28 cellular contexts compared by ENCODE assay signal in genomic region chr18:58124475-58124874, GRCh38.
"Had no signal": no experiment of that assay in that cellular context is flagged by ENCODE, and none has a peak within 500 bp of the region (broad histone marks: within the 10 kb centered on the region; RNA-seq: fewer than 3 reads in every experiment).

No MANE protein-coding gene starts in this region.

- H3K4me3 Mint-ChIP-seq: activated CD4-positive, alpha-beta memory T cell treated with anti-CD3 and anti-CD28 coated beads, Interleukin-2, amount 10 ng/mL, durations not matched to agents 7 days and 5 days; activated CD4-positive, alpha-beta T cell treated with anti-CD3 and anti-CD28 coated beads for 36 hours; activated naive CD8-positive, alpha-beta T cell treated with anti-CD3 and anti-CD28 coated beads for 36 hours; T-helper 2 cell treated with Interferon-gamma antibody and Interleukin-4, amounts not matched to agents 5 μg/mL and 100 μg/mL, for 36 hours had no signal

- H3K36me3 ChIP-seq: adrenal gland, MG63, SJCRH30 had no signal

- H3K36me3 Mint-ChIP-seq: activated naive CD8-positive, alpha-beta T cell treated with anti-CD3 and anti-CD28 coated beads for 36 hours had no signal

- H3K4me1 Mint-ChIP-seq: activated CD4-positive, alpha-beta T cell treated with anti-CD3 and anti-CD28 coated beads for 36 hours had no signal

- H3K9me3 ChIP-seq: adrenal gland, body of pancreas, MG63, SJCRH30 had no signal

- H3K4me3 ChIP-seq: adrenal gland, body of pancreas, MG63, SJCRH30, SK-N-MC had no signal

- H3K27ac Mint-ChIP-seq: activated CD4-positive, alpha-beta memory T cell treated with anti-CD3 and anti-CD28 coated beads, Interleukin-2, amount 10 ng/mL, durations not matched to agents 7 days and 5 days; activated CD4-positive, alpha-beta T cell treated with anti-CD3 and anti-CD28 coated beads for 36 hours; activated naive CD8-positive, alpha-beta T cell treated with anti-CD3 and anti-CD28 coated beads for 36 hours; T-helper 2 cell treated with Interferon-gamma antibody and Interleukin-4, amounts not matched to agents 5 μg/mL and 100 μg/mL, for 36 hours had no signal

- H3K27me3 ChIP-seq: adrenal gland, body of pancreas, MG63, SJCRH30 had no signal

- H3K9me3 Mint-ChIP-seq: activated CD4-positive, alpha-beta memory T cell treated with anti-CD3 and anti-CD28 coated beads, Interleukin-2, amount 10 ng/mL, durations not matched to agents 7 days and 5 days; activated naive CD8-positive, alpha-beta T cell treated with anti-CD3 and anti-CD28 coated beads for 36 hours; T-helper 2 cell treated with Interferon-gamma antibody and Interleukin-4, amounts not matched to agents 5 μg/mL and 100 μg/mL, for 36 hours had no signal

- DNase-seq: activated CD4-positive, alpha-beta memory T cell treated with anti-CD3 and anti-CD28 coated beads, Interleukin-2, amount 10 ng/mL, durations not matched to agents 7 days and 5 days; activated CD4-positive, alpha-beta T cell treated with anti-CD3 and anti-CD28 coated beads for 36 hours; activated CD8-positive, alpha-beta memory T cell treated with anti-CD3 and anti-CD28 coated beads, Interleukin-2, amount 50 U/mL, for 4 hours; activated effector memory CD4-positive, alpha-beta T cell treated with anti-CD3 and anti-CD28 coated beads, Interleukin-2, amount 50 U/mL, for 16 hours; activated naive CD4-positive, alpha-beta T cell; activated naive CD4-positive, alpha-beta T cell treated with anti-CD3 and anti-CD28 coated beads, Interleukin-2, amount 50 U/mL, for 16 hours; activated naive CD8-positive, alpha-beta T cell treated with anti-CD3 and anti-CD28 coated beads for 36 hours; activated T-cell treated with anti-CD3 and anti-CD28 coated beads, Interleukin-2, amount 50 U/mL, for 48 hours; adrenal gland; body of pancreas; central memory CD4-positive, alpha-beta T cell; Kasumi-1; KG1; MG63; NCI-H1048; NCI-H1105 treated with DMSO at 0.1 percent for 48 hours; NCI-H1436; NCI-H1694; NCI-H1930; NCI-H2081 treated with DMSO at 0.1 percent for 48 hours; NCI-H345; NCI-H524 treated with DMSO at 0.1 percent for 48 hours; SHP77; SJCRH30 had no signal

- H3K27ac ChIP-seq: adrenal gland, body of pancreas, SJCRH30, SK-N-MC had no signal

- ATAC-seq: activated CD4-positive, alpha-beta T cell treated with anti-CD3 and anti-CD28 coated beads for 36 hours; activated CD4-positive, CD25-positive, alpha-beta regulatory T cell treated with anti-CD3 and anti-CD28 coated beads, Interleukin-2, amount 50 U/mL, for 24 hours; body of pancreas; Panc1 had no signal

- H3K4me1 ChIP-seq: adrenal gland, SJCRH30 had no signal

- H3K27me3 Mint-ChIP-seq: activated CD4-positive, alpha-beta T cell treated with anti-CD3 and anti-CD28 coated beads for 36 hours; activated naive CD8-positive, alpha-beta T cell treated with anti-CD3 and anti-CD28 coated beads for 36 hours had no signal
